8 cellular contexts compared by ENCODE assay signal in the genomic region with DNA sequence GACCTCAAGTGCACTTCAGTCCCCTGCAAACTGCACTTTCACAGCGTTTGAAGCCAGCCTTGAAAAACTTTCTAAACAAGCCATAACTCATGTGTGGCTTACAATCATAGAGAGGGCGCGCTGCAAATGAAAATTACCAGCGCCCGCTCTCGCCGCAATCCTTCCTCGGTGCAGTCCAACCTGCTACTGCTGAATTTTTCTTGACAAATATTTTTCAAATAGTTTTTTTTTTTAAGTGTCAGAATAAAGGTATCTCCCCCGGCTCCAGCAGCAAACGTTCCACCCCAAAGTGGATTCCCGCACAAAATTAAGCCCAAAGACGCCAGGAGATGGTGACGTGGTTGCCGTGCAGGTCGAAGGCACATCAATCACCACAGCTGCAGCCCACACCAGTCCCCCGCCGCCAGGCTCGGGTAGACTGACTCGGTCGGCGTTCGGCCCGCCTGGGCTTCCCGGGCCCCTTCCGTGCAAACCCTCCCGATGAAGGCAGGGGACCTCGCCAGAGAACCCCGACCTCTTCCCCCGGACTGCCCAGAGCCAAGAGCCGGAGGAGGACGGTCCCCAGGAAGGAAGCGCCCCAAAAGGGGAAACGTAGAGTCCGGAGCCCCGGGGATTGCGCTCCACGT. TPM values are rescaled to one million over a fixed set of nuclear protein-coding genes. Genes with fewer than 3 reads are reported as not detected.
DNase-seq lines count a peak whose midpoint lies in the region; ATAC-seq and TF ChIP-seq lines count a peak whose summit lies in the region.

No MANE protein-coding gene starts in this region.

- intact Hi-C loops in activated CD4-positive, alpha-beta T cell treated with anti-CD3 and anti-CD28 coated beads for 36 hours (cut with DNase I, micrococcal nuclease): loop anchor here (1.0 to 2.0 kb wide), 23 partner anchors 11 to 532 kb away; a partner anchor contains a TSS
- intact Hi-C loops in lower leg skin (cut with DNase I; ENCODE audit: low total_unique reads): no loop called here

- CTCF ChIA-PET in HEK293T (lab: Yijun Ruan, JAX): interaction anchor here (2.8 kb wide), 1 partner anchor 134 kb away, joined by 9 read pairs; a partner anchor contains a TSS
- CTCF ChIA-PET in activated CD4-positive, alpha-beta T cell treated with anti-CD3 and anti-CD28 coated beads for 36 hours (lab: Charles Lee): interaction anchor here (1.0 to 3.5 kb wide), 7 partner anchors 10 to 184 kb away, joined by 3 to 16 read pairs (median 4); no protein-coding TSS in a partner anchor

- no peak for TF ChIP-seq POLR2A in lower leg skin (IDR thresholded peaks at IDR 0.05)

- peak overlapping the region; percentile 71 to 88 for H3K27ac ChIP-seq in coronary artery

- POLR2A ChIA-PET in HEK293T (lab: Yijun Ruan, JAX): interaction anchor here (1.0 to 2.8 kb wide), 5 partner anchors 8 to 134 kb away, joined by 4 to 39 read pairs (median 16); a partner anchor contains a TSS
- POLR2A ChIA-PET in activated CD4-positive, alpha-beta T cell treated with anti-CD3 and anti-CD28 coated beads for 36 hours (lab: Charles Lee): interaction anchor here (0.6 to 1.8 kb wide), 6 partner anchors 8 to 144 kb away, joined by 3 to 11 read pairs (median 5); a partner anchor contains a TSS

- no peak for TF ChIP-seq CTCF in coronary artery (IDR thresholded peaks at IDR 0.05)
- TF ChIP-seq CTCF in lower leg skin (IDR thresholded peaks at IDR 0.05): no peak

- no peaks in the 10 kb centered on the region for H3K4me1 ChIP-seq in ES-I3 (ENCODE audit: insufficient read depth, low read length)

- H3K4me1 Mint-ChIP-seq in activated CD4-positive, alpha-beta T cell treated with anti-CD3 and anti-CD28 coated beads for 36 hours: peaks cover 38% of the 10 kb centered on the region

- H3K4me3 ChIP-seq in coronary artery (peak overlapping the region; percentile 84), lower leg skin (ENCODE audit: low read depth, poor library complexity, severe bottlenecking) (peak overlapping the region; percentile 98)

- 0 to 1% methylated on average over 29 to 37 of the region's 37 CpGs for WGBS in lower leg skin, 2 donors

- DNase-seq in HEK293T (ENCODE audit: extremely low spot score) (peak; percentile 60), NAMALWA (ENCODE audit: low spot score) (peak; percentile 76), coronary artery (ENCODE audit: low spot score) (peak; percentile 78), lower leg skin (ENCODE audit: low spot score in 2 of 2) (peak in 1 of 2 donors; percentile 87), SW 1271 (lab: John Stamatoyannopoulos, UW) (no peak)
- DNase-seq in activated CD4-positive, alpha-beta T cell treated with anti-CD3 and anti-CD28 coated beads for 36 hours: peak; percentile 76
- peak; percentile 24 for DNase-seq in stimulated activated CD8-positive, alpha-beta memory T cell treated with anti-CD3 and anti-CD28 coated beads, Interleukin-12 subunit alpha, Interleukin-12 subunit beta, amount 100 ng/mL, for 1 hour (ENCODE audit: low read depth)

- H3K27me3 Mint-ChIP-seq in activated CD4-positive, alpha-beta T cell treated with anti-CD3 and anti-CD28 coated beads for 36 hours: no peaks in the 10 kb centered on the region

- H3K9me3 ChIP-seq in ES-I3 (ENCODE audit: control insufficient read depth, insufficient read depth, low read length): no peaks in the 10 kb centered on the region

- peak overlapping the region; percentile 92 for H3K9ac ChIP-seq in ES-I3 (ENCODE audit: low read depth, low read length)

- no peaks in the 10 kb centered on the region for H3K36me3 ChIP-seq in ES-I3 (ENCODE audit: insufficient read depth, low read length)

- peak; percentile 28 for ATAC-seq in activated CD4-positive, alpha-beta T cell treated with anti-CD3 and anti-CD28 coated beads for 36 hours

- H3K4me3 Mint-ChIP-seq in activated CD4-positive, alpha-beta T cell treated with anti-CD3 and anti-CD28 coated beads for 36 hours: peak overlapping the region; percentile 90

- H3K36me3 Mint-ChIP-seq in activated CD4-positive, alpha-beta T cell treated with anti-CD3 and anti-CD28 coated beads for 36 hours (ENCODE audit: low read depth): peaks cover 16% of the 10 kb centered on the region

- peak overlapping the region; percentile 96 for H3K27ac Mint-ChIP-seq in activated CD4-positive, alpha-beta T cell treated with anti-CD3 and anti-CD28 coated beads for 36 hours

- no peaks in the 10 kb centered on the region for H3K9me3 Mint-ChIP-seq in activated CD4-positive, alpha-beta T cell treated with anti-CD3 and anti-CD28 coated beads for 36 hours (ENCODE audit: low read depth)

TF ChIP-seq in HEK293T, 16 proteins besides CTCF, POLR2A, EP300 and RAD21:
- TF ChIP-seq, protein P1, sequence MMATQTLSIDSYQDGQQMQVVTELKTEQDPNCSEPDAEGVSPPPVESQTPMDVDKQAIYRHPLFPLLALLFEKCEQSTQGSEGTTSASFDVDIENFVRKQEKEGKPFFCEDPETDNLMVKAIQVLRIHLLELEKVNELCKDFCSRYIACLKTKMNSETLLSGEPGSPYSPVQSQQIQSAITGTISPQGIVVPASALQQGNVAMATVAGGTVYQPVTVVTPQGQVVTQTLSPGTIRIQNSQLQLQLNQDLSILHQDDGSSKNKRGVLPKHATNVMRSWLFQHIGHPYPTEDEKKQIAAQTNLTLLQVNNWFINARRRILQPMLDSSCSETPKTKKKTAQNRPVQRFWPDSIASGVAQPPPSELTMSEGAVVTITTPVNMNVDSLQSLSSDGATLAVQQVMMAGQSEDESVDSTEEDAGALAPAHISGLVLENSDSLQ (IDR thresholded peaks at IDR 0.05): peak; percentile 91
- no peak for TF ChIP-seq FOXA1 (IDR thresholded peaks at IDR 0.05)

RNA-seq across cellular contexts. Expression of a gene that starts 0.6 kb away (rescaled TPM):
- total RNA-seq in activated CD4-positive, alpha-beta T cell treated with anti-CD3 and anti-CD28 coated beads for 36 hours: 100 to 1,000 TPM; 157 to 168 TPM
- total RNA-seq in lower leg skin: 10 to 100 TPM; 55.1 to 96.5 (median 75.4) TPM

RNA-seq across cellular contexts. Expression of a gene that starts 51.6 kb away (rescaled TPM):
- 10 to 100 TPM; 51.4 to 62.5 TPM for total RNA-seq in activated CD4-positive, alpha-beta T cell treated with anti-CD3 and anti-CD28 coated beads for 36 hours
- total RNA-seq in lower leg skin: 100 to 1,000 TPM in 1 of 4 donors, 10 to 100 TPM in 3; 39.3 to 103 (median 79.0) TPM

Comparison
In these comparisons a context has a peak if more than half of its experiments do, and no peak if none do; other contexts are left out.
1. DNase-seq: peak in HEK293T (single experiment), NAMALWA (single experiment), activated CD4-positive, alpha-beta T cell treated with anti-CD3 and anti-CD28 coated beads for 36 hours (single experiment), coronary artery (single experiment) and stimulated activated CD8-positive, alpha-beta memory T cell treated with anti-CD3 and anti-CD28 coated beads, Interleukin-12 subunit alpha, Interleukin-12 subunit beta, amount 100 ng/mL, for 1 hour (single experiment); none in SW 1271 (0 of 2).